In the genomic region with DNA sequence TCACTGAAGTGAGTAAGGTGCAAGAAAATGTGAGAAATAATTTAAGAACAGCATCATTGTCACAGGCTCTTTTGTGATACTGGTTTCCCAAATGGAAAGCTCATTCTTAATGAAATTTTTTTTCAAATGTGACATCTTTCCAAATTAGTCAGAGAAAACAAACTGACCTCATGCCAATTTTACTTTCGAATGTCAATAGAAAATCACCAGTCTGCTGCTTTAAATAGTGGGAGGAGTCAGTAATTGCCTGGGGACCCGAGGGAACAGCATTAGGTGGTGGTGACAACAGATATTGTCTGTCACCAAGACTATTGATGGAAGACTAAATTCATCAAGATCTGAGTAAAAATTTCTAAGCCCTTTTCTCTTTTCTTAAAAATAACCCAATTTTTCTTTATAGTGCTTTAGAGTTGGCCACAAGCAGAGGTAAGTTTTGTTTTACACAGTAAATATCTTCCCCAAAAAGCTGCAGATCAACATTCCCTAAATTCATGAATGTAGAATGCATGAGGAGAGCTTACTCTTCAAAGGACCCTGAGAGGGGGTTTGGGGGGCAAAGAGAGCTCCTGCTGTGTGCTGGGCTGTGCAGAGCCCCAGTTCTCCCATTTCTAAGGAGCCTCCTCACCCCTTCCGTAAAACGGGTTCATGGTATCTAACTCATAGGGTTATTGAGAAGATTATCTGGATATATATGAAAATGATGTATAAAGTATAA, we compare ENCODE assay signal across 23 cellular contexts.
"Had no signal": no experiment of that assay in that cellular context is flagged by ENCODE, and none has a peak within 500 bp of the region (broad histone marks: within the 10 kb centered on the region; RNA-seq: fewer than 3 reads in every experiment).

No MANE protein-coding gene starts in this region.

- H3K9me3 ChIP-seq: gastrocnemius medialis, ovary, right lobe of liver, tibial nerve had no signal

- H3K4me1 Mint-ChIP-seq: activated CD4-positive, alpha-beta T cell treated with anti-CD3 and anti-CD28 coated beads for 36 hours had no signal

- H3K36me3 Mint-ChIP-seq: activated naive CD4-positive, alpha-beta T cell treated with anti-CD3 and anti-CD28 coated beads, Interleukin-2, amount 50 U/mL, for 72 hours; naive thymus-derived CD4-positive, alpha-beta T cell had no signal

- FAIRE-seq: keratinocyte had no signal

- H3K27ac Mint-ChIP-seq: activated CD4-positive, alpha-beta T cell treated with anti-CD3 and anti-CD28 coated beads for 36 hours; activated naive CD4-positive, alpha-beta T cell treated with anti-CD3 and anti-CD28 coated beads, Interleukin-2, amount 50 U/mL, for 72 hours; activated T-cell treated with anti-CD3 and anti-CD28 coated beads, Interleukin-2, amount 50 U/mL, for 72 hours; effector memory CD8-positive, alpha-beta T cell; naive thymus-derived CD4-positive, alpha-beta T cell; T-helper 2 cell treated with Interferon-gamma antibody and Interleukin-4, amounts not matched to agents 5 μg/mL and 100 μg/mL, for 36 hours had no signal

- H3K4me3 Mint-ChIP-seq: activated CD4-positive, alpha-beta T cell treated with anti-CD3 and anti-CD28 coated beads for 36 hours; activated T-cell treated with anti-CD3 and anti-CD28 coated beads, Interleukin-2, amount 50 U/mL, for 72 hours; effector memory CD8-positive, alpha-beta T cell; naive thymus-derived CD4-positive, alpha-beta T cell; T-helper 2 cell treated with Interferon-gamma antibody and Interleukin-4, amounts not matched to agents 5 μg/mL and 100 μg/mL, for 36 hours had no signal

- H3K4me1 ChIP-seq: right lobe of liver, tibial nerve had no signal

- H3K36me3 ChIP-seq: gastrocnemius medialis, ovary, right lobe of liver, tibial nerve had no signal

- H3K27me3 ChIP-seq: dorsolateral prefrontal cortex, gastrocnemius medialis, ovary, right lobe of liver, tibial nerve had no signal

- ATAC-seq: activated CD4-positive, alpha-beta T cell treated with anti-CD3 and anti-CD28 coated beads for 36 hours; activated naive CD4-positive, alpha-beta T cell treated with anti-CD3 and anti-CD28 coated beads, Interleukin-2, amount 50 U/mL, for 72 hours; effector memory CD8-positive, alpha-beta T cell; gastrocnemius medialis; left cardiac atrium; left ventricle myocardium superior; naive thymus-derived CD4-positive, alpha-beta T cell; right lobe of liver had no signal

- DNase-seq: activated CD4-positive, alpha-beta T cell treated with anti-CD3 and anti-CD28 coated beads for 36 hours; activated CD4-positive, CD25-positive, alpha-beta regulatory T cell; activated naive CD4-positive, alpha-beta T cell; activated T-cell treated with anti-CD3 and anti-CD28 coated beads for 4 hours; activated T-cell treated with anti-CD3 and anti-CD28 coated beads, Interleukin-2, amount 50 U/mL, for 72 hours; dorsolateral prefrontal cortex; effector memory CD8-positive, alpha-beta T cell; erythroblast; gastrocnemius medialis; glutamatergic neuron; left cardiac atrium; left ventricle myocardium superior; midbrain; naive thymus-derived CD4-positive, alpha-beta T cell; ovary; right lobe of liver; stimulated activated CD4-positive, alpha-beta T cell treated with anti-CD3 and anti-CD28 coated beads, Interleukin-2, amount 100 ng/mL, for 48 hours; stimulated activated naive CD4-positive, alpha-beta T cell treated with Interleukin-2 at 50 U/mL for 16 hours had no signal

- H3K27ac ChIP-seq: coronary artery, dorsolateral prefrontal cortex, gastrocnemius medialis, ovary, right lobe of liver, tibial nerve had no signal

- H3K4me3 ChIP-seq: coronary artery, dorsolateral prefrontal cortex, gastrocnemius medialis, ovary, right lobe of liver, tibial nerve had no signal

- H3K9me3 Mint-ChIP-seq: activated naive CD4-positive, alpha-beta T cell treated with anti-CD3 and anti-CD28 coated beads, Interleukin-2, amount 50 U/mL, for 72 hours; activated T-cell treated with anti-CD3 and anti-CD28 coated beads, Interleukin-2, amount 50 U/mL, for 72 hours; naive thymus-derived CD4-positive, alpha-beta T cell; T-helper 2 cell treated with Interferon-gamma antibody and Interleukin-4, amounts not matched to agents 5 μg/mL and 100 μg/mL, for 36 hours had no signal
